In the genomic region with DNA sequence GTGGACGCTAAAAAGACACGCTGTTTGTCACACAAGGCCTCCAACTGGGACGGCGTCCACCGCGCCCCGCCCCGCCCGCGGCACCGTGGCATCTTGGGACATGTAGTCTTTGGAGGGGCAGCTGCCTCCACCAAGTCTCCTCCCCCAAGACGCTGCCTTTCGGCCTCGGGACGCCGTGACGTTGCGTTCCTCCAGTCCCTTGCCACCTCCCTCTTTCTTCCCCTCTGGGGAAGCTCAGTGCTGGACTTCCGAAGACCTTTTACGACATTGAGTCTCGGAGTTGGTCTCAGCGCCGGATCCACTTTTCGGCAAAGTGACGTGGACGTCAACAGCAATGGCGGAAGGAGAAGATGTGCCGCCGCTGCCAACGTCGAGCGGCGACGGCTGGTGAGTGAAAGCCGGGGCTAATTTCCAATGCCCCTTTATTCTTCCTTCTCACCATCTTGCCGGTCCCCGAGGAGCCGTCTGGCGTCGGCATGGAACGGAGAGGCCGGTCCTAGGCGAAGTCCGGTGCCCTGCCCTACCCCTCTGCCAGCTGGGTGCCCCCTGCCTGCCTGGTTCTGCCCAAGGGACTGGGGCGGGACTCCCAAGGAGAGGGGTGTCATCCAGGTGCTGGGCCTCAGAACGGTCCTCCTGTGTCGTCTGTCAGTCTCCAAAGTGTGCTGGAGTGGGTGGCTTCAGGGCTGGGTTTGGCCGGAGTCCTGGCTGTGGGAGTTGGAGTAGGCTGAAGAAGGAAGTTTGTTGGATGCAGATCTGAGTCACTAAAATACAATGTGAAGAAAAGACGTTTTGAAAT, we compare ENCODE assay signal across 8 cellular contexts. TPM values are rescaled to one million over a fixed set of nuclear protein-coding genes. Genes with fewer than 3 reads are reported as not detected.
DNase-seq lines count a peak whose midpoint lies in the region; ATAC-seq, FAIRE-seq and TF ChIP-seq lines count a peak whose summit lies in the region.

Gene TBC1D23 (plus strand): TSS at position 308 of the 796 bp plus-strand sequence. CDS start 27 bp downstream, at position 335.

- peaks cover 48% of the 10 kb centered on the region for H3K4me1 Mint-ChIP-seq in chondrocyte (ENCODE audit: low read depth)

- peak within 1 kb of the TSS; percentile 93 for H3K4me2 ChIP-seq in keratinocyte (ENCODE audit: control insufficient read depth, extremely low read depth, insufficient read depth, low read depth, low read length)

- no peaks in the 10 kb centered on the region for H3K36me3 Mint-ChIP-seq in chondrocyte (ENCODE audit: low read depth)

- peak within 1 kb of the TSS; percentile 95 for H3K9ac ChIP-seq in keratinocyte (ENCODE audit: control insufficient read depth, extremely low read depth, insufficient read depth, low read length)

- H3K27me3 ChIP-seq in keratinocyte (ENCODE audit: control insufficient read depth, extremely low read depth, insufficient read depth, low read length) = no peaks in the 10 kb centered on the region

- peak within 1 kb of the TSS; percentile 78 to 98 (median 88) for H3K4me3 ChIP-seq in keratinocyte (ENCODE audit: control insufficient read depth in 2 of 3, extremely low read depth in 1 of 3, insufficient read depth in 2 of 3, low read depth in 1 of 3, low read length in 3 of 3)

- H3K36me3 ChIP-seq in keratinocyte (ENCODE audit: control insufficient read depth in 2 of 2, extremely low read depth in 1 of 2, insufficient read depth in 2 of 2, low read length in 2 of 2) = no peaks in the 10 kb centered on the region

- peak; percentile 100 for ATAC-seq in HG03442 (IDR thresholded peaks at IDR 0.05; ENCODE audit: unreplicated experiment)

- H3K27ac Mint-ChIP-seq in chondrocyte (ENCODE audit: unreplicated experiment) = peak within 1 kb of the TSS; percentile 98

- H3K27me3 Mint-ChIP-seq in chondrocyte (ENCODE audit: low read depth) = no peaks in the 10 kb centered on the region

- FAIRE-seq in keratinocyte (lab: Jason Lieb, UNC) = peak; percentile 98

- peaks cover 45% of the 10 kb centered on the region for H3K4me1 ChIP-seq in keratinocyte (ENCODE audit: control insufficient read depth, extremely low read depth, insufficient read depth, low read length)

- no peaks in the 10 kb centered on the region for H3K9me3 ChIP-seq in keratinocyte (ENCODE audit: control insufficient read depth, low read depth, low read length)

- peak; percentile 100 for DNase-seq in Ammon's horn (ENCODE audit: low spot score)
- DNase-seq in GM19238 (ENCODE audit: insufficient read length, low spot score) = peak; percentile 93
- peak; percentile 87 for DNase-seq in NCI-H510A treated with DMSO at 0.1 percent for 48 hours (lab: John Stamatoyannopoulos, UW)
- peak; percentile 93 for DNase-seq in activated CD4-positive, alpha-beta T cell treated with anti-CD3 and anti-CD28 coated beads for 24 hours (ENCODE audit: low read depth in 2 of 2)
- peak; percentile 99 for DNase-seq in chondrocyte (ENCODE audit: low spot score)
- peak; percentile 96 for DNase-seq in keratinocyte (ENCODE audit: low read depth, low spot score)
- DNase-seq in stimulated activated CD4-positive, alpha-beta T cell treated with anti-CD3 and anti-CD28 coated beads, Interleukin-15, amount 100 ng/mL, for 1 hour (ENCODE audit: low read depth in 1 of 2, low spot score in 1 of 2) = peak; percentile 92

- H3K4me3 Mint-ChIP-seq in chondrocyte (ENCODE audit: unreplicated experiment) = peak within 1 kb of the TSS; percentile 92

- H3K9me1 ChIP-seq in keratinocyte (ENCODE audit: control insufficient read depth, extremely low read depth, insufficient read depth, low read length) = no peaks in the 10 kb centered on the region

- H4K20me1 ChIP-seq in keratinocyte (ENCODE audit: control insufficient read depth, extremely low read depth, insufficient read depth, low read length) = no peaks in the 10 kb centered on the region

- H3K27ac ChIP-seq in keratinocyte (ENCODE audit: control insufficient read depth, insufficient read depth, low read length) = peak within 1 kb of the TSS; percentile 93

- H3K79me2 ChIP-seq in keratinocyte (ENCODE audit: control insufficient read depth, insufficient read depth, low read length) = peaks cover 50% of the 10 kb centered on the region

- no peaks in the 10 kb centered on the region for H3K9me3 Mint-ChIP-seq in chondrocyte (ENCODE audit: low read depth)

- dilution Hi-C loops in keratinocyte (cut with MboI; ENCODE audit: extremely low pct_ligation_motif_present, low sequenced_read_pairs) = no loop called here

- H2AFZ ChIP-seq in keratinocyte (ENCODE audit: control insufficient read depth, low read length) = peak within 1 kb of the TSS; percentile 92

- peak; percentile 47 for TF ChIP-seq CTCF in chondrocyte (IDR thresholded peaks at IDR 0.05)
- TF ChIP-seq CTCF in keratinocyte (optimal IDR thresholded peaks at IDR 0.05 in 1 of 3, IDR thresholded peaks at IDR 0.05 in 1 of 3, conservative IDR thresholded peaks at IDR 0.05 in 1 of 3; ENCODE audit: extremely low read depth in 1 of 3, insufficient read depth in 2 of 3, low read length in 3 of 3) = no peak

RNA-seq across cellular contexts. Expression of gene TBC1D23, which starts in this region (rescaled TPM):
- total RNA-seq in chondrocyte = 43.5 to 47.2 TPM (median 46.6 TPM) in 3 replicates
- 23.3 to 42.4 TPM (median 35.3 TPM) in 3 replicates for polyA plus RNA-seq in keratinocyte
- polyA plus RNA-seq in keratinocyte (2011; ENCODE audit: low read depth) = 62.0 TPM
- 16.7 and 52.7 TPM in 2 replicates for polyA plus RNA-seq in keratinocyte (2011; cell fraction: cytosol; rRNA removed)
- polyA plus RNA-seq in keratinocyte (2011; cell fraction: nucleus; rRNA removed) = 30.6 and 41.6 TPM in 2 replicates
- polyA plus RNA-seq in keratinocyte (2012; ENCODE audit: low replicate concordance) = 24.3 and 35.1 TPM in 2 replicates
- polyA minus RNA-seq in keratinocyte = 19.1 to 57.8 TPM (median 38.8 TPM) in 3 replicates
- 23.4 TPM for polyA minus RNA-seq in keratinocyte (2011; cell fraction: cytosol; rRNA and poly(A)+ RNA removed)
- 21.2 and 35.3 TPM in 2 replicates for polyA minus RNA-seq in keratinocyte (2011; cell fraction: nucleus; rRNA and poly(A)+ RNA removed)

Comparison
In these comparisons a context has a peak if more than half of its experiments do, and no peak if none do; other contexts are left out.
1. Peak in every context shown above with its lines: DNase-seq, ATAC-seq, H3K4me3 ChIP-seq and H3K27ac ChIP-seq.